ENCODE assay signal across 8 cellular contexts in the genomic region with DNA sequence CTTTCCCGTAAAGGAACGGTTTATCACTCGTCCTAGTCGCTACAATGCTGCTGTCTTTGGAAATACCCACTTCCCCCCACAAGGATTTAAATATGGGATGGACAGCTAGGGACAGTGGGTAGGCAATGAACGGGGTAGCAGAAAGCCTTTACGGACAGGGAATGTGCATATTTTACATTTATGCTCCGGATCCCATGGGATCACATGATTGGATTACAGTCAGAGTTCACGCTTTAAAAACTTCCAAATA. TPM values are rescaled to one million over a fixed set of nuclear protein-coding genes. Genes with fewer than 3 reads are reported as not detected.
DNase-seq lines count a peak whose midpoint lies in the region; ATAC-seq and TF ChIP-seq lines count a peak whose summit lies in the region.

No MANE protein-coding gene starts in this region.

- peak overlapping the region; percentile 73 for H3K27ac ChIP-seq in angular gyrus (ENCODE audit: low read depth, low read length)
- peak overlapping the region; percentile 86 to 87 for H3K27ac ChIP-seq in liver (ENCODE audit: low read depth in 1 of 2, low read length in 2 of 2)
- H3K27ac ChIP-seq in tibial artery, result peak overlapping the region; percentile 92 to 94

- no peak for ATAC-seq in GM21825 (IDR thresholded peaks at IDR 0.05; ENCODE audit: unreplicated experiment)

- peaks cover 8 to 26% (median 13%) of the 10 kb centered on the region in 4 donors for H3K36me3 ChIP-seq in liver (ENCODE audit: control insufficient read depth in 4 of 4, insufficient read depth in 3 of 4, low read depth in 1 of 4, low read length in 3 of 4)
- peaks cover 0 to 20% (median 13%) of the 10 kb centered on the region in 3 donors for H3K36me3 ChIP-seq in tibial artery

- H3K36me3 Mint-ChIP-seq in activated T-cell treated with anti-CD3 and anti-CD28 coated beads, Interleukin-2, amount 50 U/mL, for 24 hours (ENCODE audit: low read depth), result peaks cover 73% of the 10 kb centered on the region

- peaks cover 4% of the 10 kb centered on the region for H3K9me3 Mint-ChIP-seq in activated T-cell treated with anti-CD3 and anti-CD28 coated beads, Interleukin-2, amount 50 U/mL, for 24 hours

- no peak for TF ChIP-seq RAD21 in liver (IDR thresholded peaks at IDR 0.05)

- peaks cover 0 to 28% (median 3%) of the 10 kb centered on the region in 4 donors for H3K4me1 ChIP-seq in liver (ENCODE audit: control insufficient read depth in 4 of 4, insufficient read depth in 4 of 4, low read length in 3 of 4)
- peaks cover 0 to 29% (median 14%) of the 10 kb centered on the region in 4 donors for H3K4me1 ChIP-seq in tibial artery

- 5% methylated on average over 8 of the region's 8 CpGs for WGBS in liver

- H3K27me3 ChIP-seq in liver (ENCODE audit: control insufficient read depth in 4 of 4, insufficient read depth in 4 of 4, low read length in 3 of 4) (no peaks in the 10 kb centered on the region), tibial artery (no peaks in the 10 kb centered on the region)

- no peak for DNase-seq in activated T-cell treated with anti-CD3 and anti-CD28 coated beads, Interleukin-2, amount 50 U/mL, for 24 hours
- no peak for DNase-seq in activated T-cell treated with anti-CD3 and anti-CD28 coated beads, Interleukin-2, amount 50 U/mL, for 1 hour
- DNase-seq in tibial artery, result no peak
- no peak for DNase-seq in NCI-H2029 treated with DMSO at 0.1 percent for 48 hours (lab: John Stamatoyannopoulos, UW)
- no peak for DNase-seq in NAMALWA (ENCODE audit: low spot score)

- peak overlapping the region; percentile 94 for H3K27ac Mint-ChIP-seq in activated T-cell treated with anti-CD3 and anti-CD28 coated beads, Interleukin-2, amount 50 U/mL, for 24 hours

- no peaks in the 10 kb centered on the region for H3K9me3 ChIP-seq in liver (ENCODE audit: control insufficient read depth in 4 of 4, low read length in 3 of 4)
- H3K9me3 ChIP-seq in tibial artery, result no peaks in the 10 kb centered on the region

- intact Hi-C loops in tibial artery (cut with DNase I; ENCODE audit: low total_unique reads), result loop anchor here (5.0 to 10.0 kb wide), 2 partner anchors 241 to 308 kb away; no protein-coding TSS in a partner anchor

- no peaks in the 10 kb centered on the region for H3K27me3 Mint-ChIP-seq in activated T-cell treated with anti-CD3 and anti-CD28 coated beads, Interleukin-2, amount 50 U/mL, for 24 hours

- peaks cover 60% of the 10 kb centered on the region for H3K4me1 Mint-ChIP-seq in activated T-cell treated with anti-CD3 and anti-CD28 coated beads, Interleukin-2, amount 50 U/mL, for 24 hours (ENCODE audit: low read depth)

- peak overlapping the region; percentile 63 to 82 for H3K9ac ChIP-seq in liver (ENCODE audit: low read depth in 1 of 2, low read length in 2 of 2)

- peak overlapping the region; percentile 90 for H3K4me3 Mint-ChIP-seq in activated T-cell treated with anti-CD3 and anti-CD28 coated beads, Interleukin-2, amount 50 U/mL, for 24 hours

- no peak for TF ChIP-seq CTCF in liver (IDR thresholded peaks at IDR 0.05; ENCODE audit: low read depth, low read length, missing input control)
- TF ChIP-seq CTCF in tibial artery (IDR thresholded peaks at IDR 0.05), result no peak

- H3K4me3 ChIP-seq in liver (ENCODE audit: low read depth in 1 of 3, low read length in 3 of 3), result peak overlapping the region; percentile 91 to 99 (median 95)
- H3K4me3 ChIP-seq in tibial artery, result peak overlapping the region; percentile 88 to 91

TF ChIP-seq in liver, 16 proteins besides CTCF, POLR2A, EP300 and RAD21:
- TF ChIP-seq TAF1 (conservative IDR thresholded peaks at IDR 0.05) (no peak), YY1 (IDR thresholded peaks at IDR 0.05) (no peak), GABPA (IDR thresholded peaks at IDR 0.05 in 1 of 2, conservative IDR thresholded peaks at IDR 0.05 in 1 of 2) (no peak), HNF4G (IDR thresholded peaks at IDR 0.05) (no peak), RXRA (IDR thresholded peaks at IDR 0.05) (no peak), FOXA1 (IDR thresholded peaks at IDR 0.05) (no peak), SP1 (IDR thresholded peaks at IDR 0.05) (no peak), JUND (IDR thresholded peaks at IDR 0.05) (no peak), EGR1 (IDR thresholded peaks at IDR 0.05; ENCODE audit: low read depth in 2 of 2) (no peak), FOXA2 (IDR thresholded peaks at IDR 0.05) (no peak), HNF4A (conservative IDR thresholded peaks at IDR 0.05) (no peak), NR2F2 (IDR thresholded peaks at IDR 0.05) (no peak)
- TF ChIP-seq, protein P1, sequence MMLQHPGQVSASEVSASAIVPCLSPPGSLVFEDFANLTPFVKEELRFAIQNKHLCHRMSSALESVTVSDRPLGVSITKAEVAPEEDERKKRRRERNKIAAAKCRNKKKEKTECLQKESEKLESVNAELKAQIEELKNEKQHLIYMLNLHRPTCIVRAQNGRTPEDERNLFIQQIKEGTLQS (IDR thresholded peaks at IDR 0.05), result no peak
- TF ChIP-seq, protein P2, sequence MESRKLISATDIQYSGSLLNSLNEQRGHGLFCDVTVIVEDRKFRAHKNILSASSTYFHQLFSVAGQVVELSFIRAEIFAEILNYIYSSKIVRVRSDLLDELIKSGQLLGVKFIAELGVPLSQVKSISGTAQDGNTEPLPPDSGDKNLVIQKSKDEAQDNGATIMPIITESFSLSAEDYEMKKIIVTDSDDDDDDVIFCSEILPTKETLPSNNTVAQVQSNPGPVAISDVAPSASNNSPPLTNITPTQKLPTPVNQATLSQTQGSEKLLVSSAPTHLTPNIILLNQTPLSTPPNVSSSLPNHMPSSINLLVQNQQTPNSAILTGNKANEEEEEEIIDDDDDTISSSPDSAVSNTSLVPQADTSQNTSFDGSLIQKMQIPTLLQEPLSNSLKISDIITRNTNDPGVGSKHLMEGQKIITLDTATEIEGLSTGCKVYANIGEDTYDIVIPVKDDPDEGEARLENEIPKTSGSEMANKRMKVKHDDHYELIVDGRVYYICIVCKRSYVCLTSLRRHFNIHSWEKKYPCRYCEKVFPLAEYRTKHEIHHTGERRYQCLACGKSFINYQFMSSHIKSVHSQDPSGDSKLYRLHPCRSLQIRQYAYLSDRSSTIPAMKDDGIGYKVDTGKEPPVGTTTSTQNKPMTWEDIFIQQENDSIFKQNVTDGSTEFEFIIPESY (IDR thresholded peaks at IDR 0.05), result no peak
- TF ChIP-seq, protein P3, sequence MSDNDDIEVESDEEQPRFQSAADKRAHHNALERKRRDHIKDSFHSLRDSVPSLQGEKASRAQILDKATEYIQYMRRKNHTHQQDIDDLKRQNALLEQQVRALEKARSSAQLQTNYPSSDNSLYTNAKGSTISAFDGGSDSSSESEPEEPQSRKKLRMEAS (IDR thresholded peaks at IDR 0.05), result no peak
- TF ChIP-seq, protein P4, sequence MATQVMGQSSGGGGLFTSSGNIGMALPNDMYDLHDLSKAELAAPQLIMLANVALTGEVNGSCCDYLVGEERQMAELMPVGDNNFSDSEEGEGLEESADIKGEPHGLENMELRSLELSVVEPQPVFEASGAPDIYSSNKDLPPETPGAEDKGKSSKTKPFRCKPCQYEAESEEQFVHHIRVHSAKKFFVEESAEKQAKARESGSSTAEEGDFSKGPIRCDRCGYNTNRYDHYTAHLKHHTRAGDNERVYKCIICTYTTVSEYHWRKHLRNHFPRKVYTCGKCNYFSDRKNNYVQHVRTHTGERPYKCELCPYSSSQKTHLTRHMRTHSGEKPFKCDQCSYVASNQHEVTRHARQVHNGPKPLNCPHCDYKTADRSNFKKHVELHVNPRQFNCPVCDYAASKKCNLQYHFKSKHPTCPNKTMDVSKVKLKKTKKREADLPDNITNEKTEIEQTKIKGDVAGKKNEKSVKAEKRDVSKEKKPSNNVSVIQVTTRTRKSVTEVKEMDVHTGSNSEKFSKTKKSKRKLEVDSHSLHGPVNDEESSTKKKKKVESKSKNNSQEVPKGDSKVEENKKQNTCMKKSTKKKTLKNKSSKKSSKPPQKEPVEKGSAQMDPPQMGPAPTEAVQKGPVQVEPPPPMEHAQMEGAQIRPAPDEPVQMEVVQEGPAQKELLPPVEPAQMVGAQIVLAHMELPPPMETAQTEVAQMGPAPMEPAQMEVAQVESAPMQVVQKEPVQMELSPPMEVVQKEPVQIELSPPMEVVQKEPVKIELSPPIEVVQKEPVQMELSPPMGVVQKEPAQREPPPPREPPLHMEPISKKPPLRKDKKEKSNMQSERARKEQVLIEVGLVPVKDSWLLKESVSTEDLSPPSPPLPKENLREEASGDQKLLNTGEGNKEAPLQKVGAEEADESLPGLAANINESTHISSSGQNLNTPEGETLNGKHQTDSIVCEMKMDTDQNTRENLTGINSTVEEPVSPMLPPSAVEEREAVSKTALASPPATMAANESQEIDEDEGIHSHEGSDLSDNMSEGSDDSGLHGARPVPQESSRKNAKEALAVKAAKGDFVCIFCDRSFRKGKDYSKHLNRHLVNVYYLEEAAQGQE (IDR thresholded peaks at IDR 0.05), result no peak

RNA-seq across cellular contexts. Expression of a gene that starts 1.2 kb away (rescaled TPM):
- total RNA-seq in liver, result 10 to 100 TPM in 1 of 2 donors, 1 to 10 TPM in 1; 6.0 to 27.2 TPM
- polyA plus RNA-seq in liver, result 1 to 10 TPM; 2.7 to 6.3 TPM
